16 cellular contexts compared by ENCODE assay signal in the genomic region with DNA sequence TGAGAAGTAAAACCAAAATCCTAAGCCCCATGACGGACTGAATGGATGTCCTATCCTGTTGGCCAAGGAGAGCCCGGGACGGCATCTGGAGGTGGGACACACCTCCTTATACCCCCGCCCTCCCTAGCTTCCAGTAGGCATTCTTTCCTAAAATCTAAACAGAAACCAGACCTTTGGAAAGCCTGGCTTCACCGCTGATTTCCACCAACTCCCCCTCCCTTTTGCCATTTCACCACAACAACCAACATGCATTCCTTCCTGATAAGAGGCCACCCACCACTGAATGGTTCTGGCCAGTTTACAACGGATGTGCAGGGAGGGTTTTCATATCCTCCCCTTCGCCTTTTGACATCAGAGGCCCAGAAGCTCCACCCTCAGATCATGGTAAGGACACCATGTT. TPM values are rescaled to one million over a fixed set of nuclear protein-coding genes. Genes with fewer than 3 reads are reported as not detected.
DNase-seq lines count a peak whose midpoint lies in the region; ATAC-seq and TF ChIP-seq lines count a peak whose summit lies in the region.
"Had no signal": no experiment of that assay in that cellular context is flagged by ENCODE, and none has a peak within 500 bp of the region (broad histone marks: within the 10 kb centered on the region; RNA-seq: fewer than 3 reads in every experiment).

No MANE protein-coding gene starts in this region.

- peak overlapping the region; percentile 5; the same call in 1 of the 2 replicates for H3K4me3 ChIP-seq in AG09309 (ENCODE audit: control insufficient read depth, low read depth, low read length)
- H3K4me3 ChIP-seq in astrocyte of the spinal cord (ENCODE audit: low read depth, low read length): no peak overlapping the region

- ATAC-seq in GM21529 (IDR thresholded peaks at IDR 0.05; ENCODE audit: unreplicated experiment): no peak
- ATAC-seq: activated naive CD8-positive, alpha-beta T cell treated with anti-CD3 and anti-CD28 coated beads, Interleukin-2, amount 50 U/mL, for 24 hours; T-cell had no signal

- TF ChIP-seq CTCF in AG09309 (IDR thresholded peaks at IDR 0.05; ENCODE audit: control insufficient read depth, insufficient read depth, low read depth, low read length, missing control alignments) (no peak), astrocyte of the spinal cord (IDR thresholded peaks at IDR 0.05; ENCODE audit: low read depth, low read length) (no peak)

- in situ Hi-C loops in KBM-7 (cut with MboI; ENCODE audit: low pct_unique_long_range_greater_than_20kb, low sequenced_read_pairs): no loop called here
- in situ Hi-C loops in astrocyte of the spinal cord (cut with HindIII; ENCODE audit: low sequenced_read_pairs): no loop called here

- DNase-seq in AG09309 (ENCODE audit: low read depth): peak; percentile 50
- peak; percentile 42 for DNase-seq in KBM-7
- peak; percentile 74 for DNase-seq in astrocyte of the spinal cord (ENCODE audit: low read depth, low spot score)
- DNase-seq in left kidney (ENCODE audit: low read depth, low spot score): peak; percentile 6
- no peak for DNase-seq in SK-N-DZ (ENCODE audit: low spot score)
- no peak for DNase-seq in NCI-H146 (lab: John Stamatoyannopoulos, UW)
- DNase-seq in DMS 273 treated with DMSO at 0.1 percent for 48 hours (lab: John Stamatoyannopoulos, UW): no peak
- DNase-seq: activated CD4-positive, alpha-beta T cell treated with anti-CD3 and anti-CD28 coated beads for 4 hours; activated naive CD8-positive, alpha-beta T cell treated with anti-CD3 and anti-CD28 coated beads, Interleukin-2, amount 50 U/mL, for 24 hours; activated T-cell treated with anti-CD3 and anti-CD28 coated beads for 4 hours; cortex of kidney; NCI-H1417; NCI-H510A; substantia nigra; T-cell had no signal

RNA-seq across cellular contexts. Expression of a gene that starts 9.2 kb away (rescaled TPM):
- polyA plus RNA-seq in SK-N-DZ (2014; cell fraction: cytosol; rRNA removed): 104 and 140 TPM in 2 replicates
- polyA plus RNA-seq in SK-N-DZ (2014; cell fraction: nucleus; rRNA removed): 95.6 and 150 TPM in 2 replicates

RNA-seq across cellular contexts. Expression of a gene that starts 52.0 kb away (rescaled TPM):
- polyA plus RNA-seq in SK-N-DZ (2014; cell fraction: cytosol; rRNA removed): 23.6 and 36.1 TPM in 2 replicates
- 23.4 and 26.5 TPM in 2 replicates for polyA plus RNA-seq in SK-N-DZ (2014; cell fraction: nucleus; rRNA removed)

Comparison
In these comparisons a context has a peak if more than half of its experiments do, and no peak if none do; other contexts are left out.
1. DNase-seq: peak in AG09309 (single experiment), KBM-7 (single experiment), astrocyte of the spinal cord (single experiment) and left kidney (single experiment); none in SK-N-DZ (single experiment), NCI-H146 (single experiment) and DMS 273 treated with DMSO at 0.1 percent for 48 hours (single experiment).